ENCODE assay signal across 2 cellular contexts in genomic region chr5:179680014-179680779, GRCh38.
TF ChIP-seq lines count a peak whose summit lies in the region.

No MANE protein-coding gene starts in this region.

TF ChIP-seq in H1, 55 proteins besides CTCF, POLR2A, EP300 and RAD21:
- no peak for TF ChIP-seq HDAC2 (IDR thresholded peaks at IDR 0.05; ENCODE audit: borderline replicate concordance in 1 of 2, low read depth in 2 of 2, low read length in 2 of 2)
- no peak for TF ChIP-seq SP1 (IDR thresholded peaks at IDR 0.05; ENCODE audit: low read depth, low read length)
- TF ChIP-seq CHD2 (IDR thresholded peaks at IDR 0.05; ENCODE audit: low read length), result no peak
- no peak for TF ChIP-seq RXRA (IDR thresholded peaks at IDR 0.05; ENCODE audit: insufficient read depth, low read depth, low read length)
- TF ChIP-seq MAX (IDR thresholded peaks at IDR 0.05), result no peak
- no peak for TF ChIP-seq ASH2L (IDR thresholded peaks at IDR 0.05; ENCODE audit: low read length)
- no peak for TF ChIP-seq ATF3 (IDR thresholded peaks at IDR 0.05; ENCODE audit: insufficient read depth, low read depth, low read length)
- TF ChIP-seq CBX5 (IDR thresholded peaks at IDR 0.05; ENCODE audit: low read depth, low read length), result no peak
- no peak for TF ChIP-seq TAF1 (IDR thresholded peaks at IDR 0.05; ENCODE audit: low read depth, low read length)
- TF ChIP-seq CTBP2 (IDR thresholded peaks at IDR 0.05; ENCODE audit: borderline replicate concordance, insufficient read depth, insufficient read length, low read length), result no peak
- TF ChIP-seq MAFK (IDR thresholded peaks at IDR 0.05; ENCODE audit: low read depth, low read length), result no peak

TF ChIP-seq in GM12891, 5 proteins besides CTCF, POLR2A, EP300 and RAD21:
- TF ChIP-seq TAF1 (IDR thresholded peaks at IDR 0.05; ENCODE audit: low read depth, low read length), result no peak
- no peak for TF ChIP-seq POLR2AphosphoS5 (IDR thresholded peaks at IDR 0.05; ENCODE audit: low read depth, low read length)
- no peak for TF ChIP-seq PAX5 (IDR thresholded peaks at IDR 0.05; ENCODE audit: insufficient read depth, low read length, severe bottlenecking)
- no peak for TF ChIP-seq SPI1 (IDR thresholded peaks at IDR 0.05; ENCODE audit: low read depth, low read length)
- TF ChIP-seq POU2F2 (IDR thresholded peaks at IDR 0.05; ENCODE audit: low read depth, low read length), result no peak
